ENCODE assay signal across 8 cellular contexts in genomic region chr7:73556208-73557107, GRCh38. TPM values are rescaled to one million over a fixed set of nuclear protein-coding genes. Genes with fewer than 3 reads are reported as not detected.
DNase-seq lines count a peak whose midpoint lies in the region; ATAC-seq and TF ChIP-seq lines count a peak whose summit lies in the region.

No MANE protein-coding gene starts in this region.

- peak overlapping the region; percentile 90 for H3K4me3 ChIP-seq in A673 (ENCODE audit: low read depth, low read length, poor library complexity, severe bottlenecking)
- H3K4me3 ChIP-seq in HUES6 (ENCODE audit: low read depth, low read length) = peak overlapping the region; percentile 62
- peak overlapping the region; percentile 77 for H3K4me3 ChIP-seq in mucosa of descending colon

- no peaks in the 10 kb centered on the region for H3K27me3 ChIP-seq in A673 (replicated peaks; ENCODE audit: insufficient read depth, low read depth, low read length, poor library complexity)
- H3K27me3 ChIP-seq in HUES6 (ENCODE audit: control insufficient read depth, insufficient read depth, low read length) = peaks cover 11% of the 10 kb centered on the region

- H3K4me1 ChIP-seq in A673 (ENCODE audit: insufficient read depth, low read length, poor library complexity, severe bottlenecking) = peaks cover 11% of the 10 kb centered on the region
- no peaks in the 10 kb centered on the region for H3K4me1 ChIP-seq in HUES6 (ENCODE audit: control insufficient read depth, insufficient read depth, low read length)
- peaks cover 19% of the 10 kb centered on the region for H3K4me1 ChIP-seq in mucosa of descending colon (ENCODE audit: low read depth)

- DNase-seq in A673 (ENCODE audit: low spot score) = no peak
- no peak for DNase-seq in MCF 10A (ENCODE audit: unreplicated experiment)
- peak in 1 of 3 donors; percentile 32 for DNase-seq in mucosa of descending colon
- DNase-seq in GM10266 (ENCODE audit: extremely low spot score) = no peak
- DNase-seq in NCI-H446 treated with DMSO at 0.1 percent for 48 hours (lab: John Stamatoyannopoulos, UW) = no peak
- no peak for DNase-seq in AG08396 (ENCODE audit: low spot score)

- POLR2A ChIA-PET in A673 (lab: Charles Lee; ENCODE audit: low non-redundant PET) = interaction anchor here (0.6 to 0.7 kb wide), 3 partner anchors 151 to 243 kb away, joined by 3 to 14 read pairs (median 3); no protein-coding TSS in a partner anchor
- POLR2A ChIA-PET in MCF 10A (lab: Yijun Ruan, JAX) = interaction anchor here (0.6 to 3.4 kb wide), 12 partner anchors 9 to 271 kb away, joined by 3 to 57 read pairs (median 4); partner anchors contain the start of genes BAZ1B and TBL2

- BruUV-seq in A673 (replicated peaks; lab: Mats Ljungman, UMichigan) (TSS peak; percentile 56), MCF 10A (replicated peaks; lab: Mats Ljungman, UMichigan) (TSS peak; percentile 45)

- H3K27ac Mint-ChIP-seq in MCF 10A (ENCODE audit: low read depth, unreplicated experiment) = peak overlapping the region; percentile 95

- peak overlapping the region; percentile 59 for H3K9ac ChIP-seq in HUES6 (ENCODE audit: low read length)

- intact Hi-C loops in A673 (cut with micrococcal nuclease; ENCODE audit: unreplicated experiment) = loop anchor here (2.0 kb wide), 1 partner anchor 34 kb away; the partner anchor contains the start of gene BAZ1B
- intact Hi-C loops in MCF 10A (cut with micrococcal nuclease) = loop anchor here (1.0 kb wide), 1 partner anchor 35 kb away; no protein-coding TSS in a partner anchor
- intact Hi-C loops in mucosa of descending colon (cut with DNase I, micrococcal nuclease) = no loop called here

- ATAC-seq in mucosa of descending colon = peak; percentile 5
- no peak for ATAC-seq in GM21367 (IDR thresholded peaks at IDR 0.05; ENCODE audit: unreplicated experiment)

- TF ChIP-seq CTCF in A673 (conservative IDR thresholded peaks at IDR 0.05; ENCODE audit: low read depth, low read length) (no peak), MCF 10A (IDR thresholded peaks at IDR 0.05; ENCODE audit: unreplicated experiment) (no peak), mucosa of descending colon (IDR thresholded peaks at IDR 0.05) (no peak), GM10266 (IDR thresholded peaks at IDR 0.05; ENCODE audit: control insufficient read depth, insufficient read depth, low read depth, missing control alignments) (no peak)

- peaks cover 31% of the 10 kb centered on the region for H3K4me1 Mint-ChIP-seq in MCF 10A (ENCODE audit: insufficient read depth, unreplicated experiment)

- peak overlapping the region; percentile 75 for H3K4me3 Mint-ChIP-seq in MCF 10A (ENCODE audit: unreplicated experiment)

- H3K9me3 ChIP-seq in A673 (ENCODE audit: low read depth, low read length, poor library complexity, severe bottlenecking) = no peaks in the 10 kb centered on the region
- H3K9me3 ChIP-seq in HUES6 (ENCODE audit: control insufficient read depth, insufficient read depth, low read depth, low read length) = no peaks in the 10 kb centered on the region
- no peaks in the 10 kb centered on the region for H3K9me3 ChIP-seq in mucosa of descending colon

- peaks cover 28% of the 10 kb centered on the region for H3K36me3 Mint-ChIP-seq in MCF 10A (ENCODE audit: insufficient read depth, unreplicated experiment)

- H3K27ac ChIP-seq in A673 (ENCODE audit: low read depth, low read length, poor library complexity, severe bottlenecking) (peak overlapping the region; percentile 100), HUES6 (ENCODE audit: low read depth, low read length) (0 out of 2 replicates have a peak overlapping the region, but pooled peaks have one; percentile 95)

- H3K36me3 ChIP-seq in A673 (ENCODE audit: insufficient read depth, low read length, poor library complexity, severe bottlenecking) = peaks cover 14% of the 10 kb centered on the region
- peaks cover 9% of the 10 kb centered on the region for H3K36me3 ChIP-seq in HUES6 (ENCODE audit: control insufficient read depth, insufficient read depth, low read length)
- no peaks in the 10 kb centered on the region for H3K36me3 ChIP-seq in mucosa of descending colon (ENCODE audit: low read depth)

- H3K27me3 Mint-ChIP-seq in MCF 10A (ENCODE audit: insufficient read depth, unreplicated experiment) = no peaks in the 10 kb centered on the region

- CTCF ChIA-PET in A673 (lab: Charles Lee) (interaction anchor here (0.6 kb wide), 1 partner anchor 29 kb away, joined by 4 read pairs; no protein-coding TSS in a partner anchor), MCF 10A (lab: Yijun Ruan, JAX) (interaction anchor here (0.8 to 1.1 kb wide), 2 partner anchors 51 to 169 kb away, joined by 3 to 5 read pairs; no protein-coding TSS in a partner anchor)

- H3K9me3 Mint-ChIP-seq in MCF 10A (ENCODE audit: unreplicated experiment) = no peaks in the 10 kb centered on the region

RNA-seq across cellular contexts. Expression of gene BCL7B, which starts 1.0 kb away (rescaled TPM):
- total RNA-seq in A673 (2021) (53.0 and 56.3 TPM in 2 replicates), MCF 10A (2022) (66.5 and 73.3 TPM in 2 replicates), mucosa of descending colon (100 to 1,000 TPM in 1 of 3 donors, 10 to 100 TPM in 2; 59.3 to 112 (median 62.0) TPM)

RNA-seq across cellular contexts. Expression of gene TBL2, which starts 21.9 kb away (rescaled TPM):
- total RNA-seq in A673 (2021) (48.9 and 51.9 TPM in 2 replicates), MCF 10A (2022) (44.0 and 47.0 TPM in 2 replicates), mucosa of descending colon (10 to 100 TPM; 25.4 to 42.4 (median 31.1) TPM)

RNA-seq across cellular contexts. Expression of gene BAZ1B, which starts 34.4 kb away (rescaled TPM):
- total RNA-seq in A673 (2021) = 122 and 127 TPM in 2 replicates
- total RNA-seq in MCF 10A (2022) = 84.0 and 86.7 TPM in 2 replicates
- total RNA-seq in mucosa of descending colon = 10 to 100 TPM; 37.4 to 76.0 (median 41.4) TPM

Comparison
In these comparisons a context has a peak if more than half of its experiments do, and no peak if none do; other contexts are left out.
1. intact Hi-C loops: an anchor here in A673 (2.0 kb wide) and MCF 10A (1.0 kb wide); none called in mucosa of descending colon.